Comparison of ENCODE assay signal across 1 cellular context in genomic region chr14:100750762-100751699, GRCh38.
TF ChIP-seq lines count a peak whose summit lies in the region.

No MANE protein-coding gene starts in this region.

TF ChIP-seq in HepG2, 621 proteins besides CTCF, POLR2A, EP300 and RAD21 (continued from another document and continues in another):
- TF ChIP-seq NR0B2 (CRISPR knock-in tag; IDR thresholded peaks at IDR 0.05) (peak; percentile 52), FOXK2 (IDR thresholded peaks at IDR 0.05) (peak; percentile 50; the same call in 1 of the 2 replicates), ZNF383 (CRISPR knock-in tag; IDR thresholded peaks at IDR 0.05; ENCODE audit: borderline replicate concordance) (peak; percentile 83; the same call in 1 of the 2 replicates), PHF8 (CRISPR knock-in tag; IDR thresholded peaks at IDR 0.05) (no peak), HOMEZ (CRISPR knock-in tag; IDR thresholded peaks at IDR 0.05; ENCODE audit: low read depth) (peak; percentile 81; the same call in 1 of the 2 replicates), AGO2 (optimal IDR thresholded peaks at IDR 0.05; ENCODE audit: low read depth, low read length) (no peak), MLLT10 (CRISPR knock-in tag; IDR thresholded peaks at IDR 0.05) (no peak), MIER2 (CRISPR knock-in tag; IDR thresholded peaks at IDR 0.05) (peak; percentile 85), DMAP1 (CRISPR knock-in tag; IDR thresholded peaks at IDR 0.05) (peak; percentile 80), THAP11 (CRISPR knock-in tag; IDR thresholded peaks at IDR 0.05) (peak; percentile 81), ZNF512 (CRISPR knock-in tag; IDR thresholded peaks at IDR 0.05) (0 out of 2 replicates have a peak, but pooled peaks have one; percentile 21), ZFP82 (CRISPR knock-in tag; IDR thresholded peaks at IDR 0.05; ENCODE audit: borderline replicate concordance) (0 out of 2 replicates have a peak, but pooled peaks have one; percentile 5), HNRNPLL (IDR thresholded peaks at IDR 0.05; ENCODE audit: low read depth, low read length, poor library complexity, severe bottlenecking) (no peak), FOXA1 (IDR thresholded peaks at IDR 0.05) (no peak), FOXA1 (CRISPR knock-in tag; IDR thresholded peaks at IDR 0.05) (peak; percentile 91), ZSCAN21 (CRISPR knock-in tag; IDR thresholded peaks at IDR 0.05; ENCODE audit: borderline replicate concordance) (peak; percentile 35; the same call in 1 of the 2 replicates), ISL2 (CRISPR knock-in tag; IDR thresholded peaks at IDR 0.05) (peak; percentile 94), ARID5B (CRISPR knock-in tag; IDR thresholded peaks at IDR 0.05) (peak; percentile 95), AHR (CRISPR knock-in tag; IDR thresholded peaks at IDR 0.05) (no peak), AKAP8 (CRISPR knock-in tag; IDR thresholded peaks at IDR 0.05) (0 out of 2 replicates have a peak, but pooled peaks have one; percentile 44), ELF4 (CRISPR knock-in tag; IDR thresholded peaks at IDR 0.05; ENCODE audit: borderline replicate concordance) (no peak; the same call in 1 of the 2 replicates), IKZF5 (CRISPR knock-in tag; IDR thresholded peaks at IDR 0.05) (peak; percentile 80; the same call in 1 of the 2 replicates), ZNF260 (CRISPR knock-in tag; IDR thresholded peaks at IDR 0.05; ENCODE audit: borderline replicate concordance, low read depth) (no peak), ZNF850 (CRISPR knock-in tag; conservative IDR thresholded peaks at IDR 0.05) (no peak), CENPT (CRISPR knock-in tag; IDR thresholded peaks at IDR 0.05; ENCODE audit: low read depth) (no peak), RBM39 (IDR thresholded peaks at IDR 0.05; ENCODE audit: low read depth, low read length, poor library complexity, severe bottlenecking) (no peak), E2F5 (CRISPR knock-in tag; conservative IDR thresholded peaks at IDR 0.05) (no peak), ZSCAN25 (CRISPR knock-in tag; IDR thresholded peaks at IDR 0.05) (peak; percentile 65), CREM (IDR thresholded peaks at IDR 0.05) (peak; percentile 85), CREM (CRISPR knock-in tag; IDR thresholded peaks at IDR 0.05) (no peak), ZNF143 (CRISPR knock-in tag; IDR thresholded peaks at IDR 0.05) (no peak), IKZF4 (CRISPR knock-in tag; IDR thresholded peaks at IDR 0.05; ENCODE audit: borderline replicate concordance, low read depth, not compliant biosample characterization) (peak; percentile 61), ZNF724P (CRISPR knock-in tag; IDR thresholded peaks at IDR 0.05; ENCODE audit: borderline replicate concordance) (no peak), ZNF574 (CRISPR knock-in tag; IDR thresholded peaks at IDR 0.05) (peak; percentile 52), TBX2 (CRISPR knock-in tag; IDR thresholded peaks at IDR 0.05; ENCODE audit: borderline replicate concordance) (peak; percentile 94), TMF1 (CRISPR knock-in tag; IDR thresholded peaks at IDR 0.05; ENCODE audit: low read depth) (peak; percentile 40; the same call in 1 of the 2 replicates), ZNF546 (CRISPR knock-in tag; conservative IDR thresholded peaks at IDR 0.05) (no peak), HNF1A (IDR thresholded peaks at IDR 0.05; ENCODE audit: low read depth) (peak; percentile 65), HNF1A (CRISPR knock-in tag; IDR thresholded peaks at IDR 0.05; ENCODE audit: borderline replicate concordance) (peak; percentile 79; the same call in 1 of the 2 replicates), SPEN (CRISPR knock-in tag; IDR thresholded peaks at IDR 0.05; ENCODE audit: low read depth) (no peak), CBFB (CRISPR knock-in tag; IDR thresholded peaks at IDR 0.05) (peak; percentile 52; the same call in 1 of the 2 replicates), TEAD2 (CRISPR knock-in tag; IDR thresholded peaks at IDR 0.05) (no peak), ZNF253 (CRISPR knock-in tag; IDR thresholded peaks at IDR 0.05; ENCODE audit: borderline replicate concordance) (no peak), ZNF530 (CRISPR knock-in tag; IDR thresholded peaks at IDR 0.05; ENCODE audit: low read depth) (no peak), ZEB1 (IDR thresholded peaks at IDR 0.05; ENCODE audit: insufficient replicate concordance, low read depth) (peak; percentile 60), MYPOP (CRISPR knock-in tag; IDR thresholded peaks at IDR 0.05) (peak; percentile 87)
